ENCODE assay signal across 21 cellular contexts in the genomic region with DNA sequence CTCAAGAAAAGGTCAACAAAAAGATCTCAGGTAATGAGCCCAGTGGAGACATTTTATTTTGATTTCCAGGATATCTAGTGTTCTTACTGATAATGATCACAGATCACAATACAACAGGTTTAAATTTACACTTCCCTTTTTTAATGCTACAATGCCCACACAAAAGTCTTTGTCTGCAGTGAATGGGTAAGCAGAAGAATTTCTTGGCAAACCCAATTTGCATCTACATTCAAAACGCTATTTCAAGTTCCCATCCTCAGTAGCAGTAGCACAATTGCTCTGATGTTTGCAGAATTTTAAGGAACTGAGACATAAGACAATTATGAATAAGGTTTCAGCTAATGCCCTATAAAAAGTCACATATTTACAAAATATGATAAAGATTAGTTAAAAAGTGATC.
"Had no signal": no experiment of that assay in that cellular context is flagged by ENCODE, and none has a peak within 500 bp of the region (broad histone marks: within the 10 kb centered on the region; RNA-seq: fewer than 3 reads in every experiment).

No MANE protein-coding gene starts in this region.

- H3K4me1 Mint-ChIP-seq: activated CD4-positive, alpha-beta T cell treated with anti-CD3 and anti-CD28 coated beads, Interleukin-2, amount 10 ng/mL, durations not matched to agents 7 days and 5 days; activated naive CD4-positive, alpha-beta T cell treated with anti-CD3 and anti-CD28 coated beads, Interleukin-2, amount 50 U/mL, for 24 hours; naive thymus-derived CD8-positive, alpha-beta T cell had no signal

- DNase-seq: activated CD4-positive, alpha-beta T cell treated with anti-CD3 and anti-CD28 coated beads, Interleukin-2, amount 10 ng/mL, durations not matched to agents 7 days and 5 days; activated CD4-positive, CD25-positive, alpha-beta regulatory T cell treated with anti-CD3 and anti-CD28 coated beads, Interleukin-2, amount 50 U/mL, for 72 hours; activated CD8-positive, alpha-beta T cell treated with anti-CD3 and anti-CD28 coated beads, Interleukin-2, amount 10 ng/mL, durations not matched to agents 7 days and 5 days; activated gamma-delta T cell treated with Interleukin-2 at 50 U/mL for 16 hours; aorta; effector CD4-positive, alpha-beta T cell; foreskin fibroblast; lower lobe of right lung; naive thymus-derived CD8-positive, alpha-beta T cell; stimulated activated CD4-positive, alpha-beta T cell treated with anti-CD3 and anti-CD28 coated beads, Interleukin-15, amount 100 ng/mL, for 24 hours; stimulated activated naive CD4-positive, alpha-beta T cell; testis; trophoblast cell had no signal

- ATAC-seq: activated CD8-positive, alpha-beta T cell treated with anti-CD3 and anti-CD28 coated beads, Interleukin-2, amount 10 ng/mL, durations not matched to agents 7 days and 5 days; left lobe of liver; lower lobe of right lung; naive thymus-derived CD8-positive, alpha-beta T cell; sciatic nerve had no signal

- H3K27me3 Mint-ChIP-seq: activated CD4-positive, alpha-beta T cell treated with anti-CD3 and anti-CD28 coated beads, Interleukin-2, amount 10 ng/mL, durations not matched to agents 7 days and 5 days; activated naive CD4-positive, alpha-beta T cell treated with anti-CD3 and anti-CD28 coated beads, Interleukin-2, amount 50 U/mL, for 24 hours; brain; naive thymus-derived CD8-positive, alpha-beta T cell had no signal

- H3K36me3 Mint-ChIP-seq: activated naive CD4-positive, alpha-beta T cell treated with anti-CD3 and anti-CD28 coated beads, Interleukin-2, amount 50 U/mL, for 24 hours; brain; naive thymus-derived CD8-positive, alpha-beta T cell had no signal

- H3K9me3 ChIP-seq: lower lobe of right lung, testis, vagina had no signal

- H3K4me3 ChIP-seq: lower lobe of right lung, smooth muscle cell, testis, vagina had no signal

- H3K27me3 ChIP-seq: testis, vagina had no signal

- H3K4me2 ChIP-seq: smooth muscle cell had no signal

- FAIRE-seq: endometrium had no signal

- H3K4me3 Mint-ChIP-seq: activated CD4-positive, alpha-beta T cell treated with anti-CD3 and anti-CD28 coated beads, Interleukin-2, amount 10 ng/mL, durations not matched to agents 7 days and 5 days; activated CD8-positive, alpha-beta T cell treated with anti-CD3 and anti-CD28 coated beads, Interleukin-2, amount 10 ng/mL, durations not matched to agents 7 days and 5 days; activated naive CD4-positive, alpha-beta T cell treated with anti-CD3 and anti-CD28 coated beads, Interleukin-2, amount 50 U/mL, for 24 hours; brain; naive thymus-derived CD8-positive, alpha-beta T cell had no signal

- H3K4me1 ChIP-seq: lower lobe of right lung, testis, vagina had no signal

- H3K9me3 Mint-ChIP-seq: brain had no signal

- H3K27ac ChIP-seq: lower lobe of right lung, testis, vagina, VCaP had no signal

- H3K36me3 ChIP-seq: lower lobe of right lung, vagina had no signal
